8 cellular contexts compared by ENCODE assay signal in the genomic region with DNA sequence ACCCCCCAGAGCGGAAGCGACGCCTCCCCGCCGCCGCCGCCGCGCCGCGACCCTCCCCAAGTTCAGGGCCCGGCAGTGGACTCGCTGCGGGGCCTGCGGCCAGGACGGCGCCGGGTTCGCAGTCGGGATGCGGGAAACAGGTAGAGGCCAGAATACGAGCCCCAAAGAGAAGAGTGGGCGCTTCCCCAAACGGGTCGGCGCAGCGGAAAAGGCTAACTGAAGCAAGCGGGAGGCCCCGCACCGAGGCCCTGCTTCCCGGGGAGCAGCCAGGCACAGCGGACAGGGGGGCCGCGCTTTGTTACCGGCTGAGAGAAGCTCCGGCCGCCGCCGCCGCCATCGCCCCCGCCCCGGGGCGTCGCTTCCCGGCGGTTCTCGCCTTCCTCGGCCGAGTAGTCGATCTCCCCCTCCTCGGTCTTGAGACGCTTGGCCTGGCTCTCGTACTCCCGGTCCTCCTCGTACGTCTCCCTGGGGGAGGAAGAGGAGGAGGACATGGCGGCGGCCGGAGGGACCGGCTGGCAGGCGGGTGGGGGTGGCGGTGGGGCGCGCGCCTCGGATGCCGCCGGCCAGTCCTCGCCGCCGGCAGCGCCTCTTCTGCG. TPM values are rescaled to one million over a fixed set of nuclear protein-coding genes. Genes with fewer than 3 reads are reported as not detected.
A peak's percentile ranks its signal among the peaks of the same experiment; 100 is the strongest.
DNase-seq lines count a peak whose midpoint lies in the region; ATAC-seq and TF ChIP-seq lines count a peak whose summit lies in the region.

No MANE protein-coding gene starts in this region.

- H3K4me1 Mint-ChIP-seq in CD14-positive monocyte, result peaks cover 53% of the 10 kb centered on the region
- peaks cover 15 to 44% (median 40%) of the 10 kb centered on the region in 4 donors for H3K4me1 Mint-ChIP-seq in naive thymus-derived CD8-positive, alpha-beta T cell

- no peak for TF ChIP-seq CTCF in CD14-positive monocyte (IDR thresholded peaks at IDR 0.05)
- TF ChIP-seq CTCF in LNCaP clone FGC (IDR thresholded peaks at IDR 0.05; ENCODE audit: control insufficient read depth, extremely low read depth, insufficient read depth), result no peak
- TF ChIP-seq CTCF in thyroid gland (IDR thresholded peaks at IDR 0.05), result no peak

- peak overlapping the region in 6 of 7 donors; percentile 9 to 89 (median 82) for H3K27ac Mint-ChIP-seq in CD14-positive monocyte
- peak overlapping the region in 9 of 10 donors; percentile 11 to 86 (median 41) for H3K27ac Mint-ChIP-seq in naive thymus-derived CD8-positive, alpha-beta T cell

- DNase-seq in CD14-positive monocyte (ENCODE audit: low spot score), result no peak
- no peak for DNase-seq in LNCaP clone FGC (ENCODE audit: low read depth)
- DNase-seq in activated T-cell treated with anti-CD3 and anti-CD28 coated beads for 4 hours, result peak; percentile 7
- peak; percentile 71 to 78 for DNase-seq in erythroblast (lab: John Stamatoyannopoulos, UW)
- peak in 8 of 10 donors; percentile 3 to 44 (median 30) for DNase-seq in naive thymus-derived CD8-positive, alpha-beta T cell
- peak; percentile 43 to 54 for DNase-seq in thyroid gland
- no peak for DNase-seq in foreskin melanocyte

- peak overlapping the region; percentile 99 for H3K27ac ChIP-seq in thyroid gland

- H3K36me3 Mint-ChIP-seq in CD14-positive monocyte, result peaks cover 0 to 4% of the 10 kb centered on the region in 2 donors
- H3K36me3 Mint-ChIP-seq in naive thymus-derived CD8-positive, alpha-beta T cell, result no peaks in the 10 kb centered on the region

- H3K4me3 ChIP-seq in LNCaP clone FGC (ENCODE audit: low read depth, low read length) (peak overlapping the region; percentile 69), thyroid gland (replicated peaks in 1 of 3) (peak overlapping the region; percentile 69 to 98 (median 96))

- no peaks in the 10 kb centered on the region for H3K36me3 ChIP-seq in thyroid gland

- POLR2A ChIA-PET in naive thymus-derived CD8-positive, alpha-beta T cell (lab: Charles Lee), result interaction anchor here (0.7 to 4.4 kb wide), 13 partner anchors 11 to 185 kb away, joined by 3 to 49 read pairs (median 4); a partner anchor contains a TSS

- intact Hi-C loops in CD14-positive monocyte (cut with micrococcal nuclease), result loop anchor here (5.0 kb wide), 2 partner anchors 60 to 65 kb away; a partner anchor contains a TSS
- intact Hi-C loops in thyroid gland (cut with DNase I), result loop anchor here (10.0 kb wide), 1 partner anchor 63 kb away; a partner anchor contains a TSS

- peak; percentile 20 for ATAC-seq in GM21529 (IDR thresholded peaks at IDR 0.05; ENCODE audit: unreplicated experiment)
- ATAC-seq in naive thymus-derived CD8-positive, alpha-beta T cell, result peak; percentile 5 to 20

- H3K27me3 ChIP-seq in thyroid gland, result no peaks in the 10 kb centered on the region

- H3K9me3 ChIP-seq in thyroid gland, result no peaks in the 10 kb centered on the region

- H3K4me3 Mint-ChIP-seq in CD14-positive monocyte, result peak overlapping the region; percentile 87 to 91
- peak overlapping the region; percentile 83 to 98 (median 88) for H3K4me3 Mint-ChIP-seq in naive thymus-derived CD8-positive, alpha-beta T cell

- no peak for TF ChIP-seq POLR2A in erythroblast (IDR thresholded peaks at IDR 0.05; ENCODE audit: low read length)
- TF ChIP-seq POLR2A in thyroid gland (IDR thresholded peaks at IDR 0.05), result no peak

- 0% methylated on average over 9 to 29 of the region's 74 CpGs for WGBS in thyroid gland, 2 donors

- H3K4me1 ChIP-seq in thyroid gland, result peaks cover 39 to 49% of the 10 kb centered on the region in 2 donors

- H3K9me3 Mint-ChIP-seq in CD14-positive monocyte, result no peaks in the 10 kb centered on the region
- no peaks in the 10 kb centered on the region for H3K9me3 Mint-ChIP-seq in naive thymus-derived CD8-positive, alpha-beta T cell

- H3K27me3 Mint-ChIP-seq in CD14-positive monocyte (ENCODE audit: low read depth in 3 of 3), result peaks cover 1 to 4% (median 3%) of the 10 kb centered on the region in 3 donors
- no peaks in the 10 kb centered on the region for H3K27me3 Mint-ChIP-seq in naive thymus-derived CD8-positive, alpha-beta T cell

RNA-seq across cellular contexts. Expression of a gene that starts 0.5 kb away (rescaled TPM):
- polyA plus RNA-seq in CD14-positive monocyte, result 10 to 100 TPM; 13.8 to 16.8 TPM
- total RNA-seq in naive thymus-derived CD8-positive, alpha-beta T cell, result 10 to 100 TPM; 16.3 to 20.2 TPM
- 10 to 100 TPM in 2 of 3 donors, 1 to 10 TPM in 1; 8.0 to 13.1 (median 11.5) TPM for polyA plus RNA-seq in naive thymus-derived CD8-positive, alpha-beta T cell
- total RNA-seq in thyroid gland, result 10 to 100 TPM; 60.1 to 85.1 (median 64.3) TPM

Comparison
In these comparisons a context has a peak if more than half of its experiments do, and no peak if none do; other contexts are left out.
1. DNase-seq: peak in activated T-cell treated with anti-CD3 and anti-CD28 coated beads for 4 hours (single experiment), erythroblast (2 of 2), naive thymus-derived CD8-positive, alpha-beta T cell (8 of 10) and thyroid gland (2 of 2); none in CD14-positive monocyte (single experiment), LNCaP clone FGC (single experiment) and foreskin melanocyte (single experiment).